Comparison of ENCODE assay signal across 8 cellular contexts in the genomic region with DNA sequence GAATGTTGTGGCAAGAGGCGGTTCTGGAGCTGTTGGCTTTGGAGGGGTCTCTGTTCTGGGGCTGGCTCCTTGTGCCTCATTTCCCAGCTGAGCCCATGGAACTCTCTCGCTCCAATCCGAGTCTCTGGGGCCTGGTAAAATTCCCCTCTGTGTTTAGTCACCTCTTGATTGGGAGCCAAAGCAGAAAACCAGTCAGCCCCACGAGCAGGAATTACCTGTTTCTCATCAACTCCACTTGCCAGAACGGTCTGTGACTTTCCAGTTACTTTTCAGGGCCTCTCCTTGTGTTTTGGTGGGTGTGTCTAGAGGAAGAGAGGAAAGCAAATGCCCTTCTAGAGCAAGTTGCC. TPM values are rescaled to one million over a fixed set of nuclear protein-coding genes. Genes with fewer than 3 reads are reported as not detected.
DNase-seq lines count a peak whose midpoint lies in the region; ATAC-seq and TF ChIP-seq lines count a peak whose summit lies in the region.

No MANE protein-coding gene starts in this region.

- H3K4me3 ChIP-seq in Caco-2 (ENCODE audit: low read depth, low read length) (peak overlapping the region; percentile 1; the same call in 1 of the 2 replicates), body of pancreas (no peak overlapping the region), right lobe of liver (no peak overlapping the region), tibial nerve (peak overlapping the region in 3 of 4 donors; percentile 22 to 32 (median 30))

- CTCF ChIA-PET in Caco-2 (lab: Charles Lee) = interaction anchor here (1.9 to 2.2 kb wide), 2 partner anchors 11 to 13 kb away, joined by 9 to 23 read pairs; a partner anchor contains a TSS

- no peak for TF ChIP-seq EP300 in tibial nerve (IDR thresholded peaks at IDR 0.05)

- H3K4me1 Mint-ChIP-seq in Caco-2 (ENCODE audit: low read depth, unreplicated experiment) = peaks cover 21% of the 10 kb centered on the region

- peak overlapping the region; percentile 92 for H3K27ac ChIP-seq in KOPT-K1 (ENCODE audit: low read depth, low read length, poor library complexity, severe bottlenecking)
- peak overlapping the region; percentile 94 to 99 (median 98) for H3K27ac ChIP-seq in body of pancreas
- H3K27ac ChIP-seq in right lobe of liver = peak overlapping the region; percentile 68 to 87 (median 72)
- H3K27ac ChIP-seq in tibial nerve = peak overlapping the region; percentile 84 to 97 (median 94)

- peak overlapping the region; percentile 96 for H3K27ac Mint-ChIP-seq in Caco-2 (ENCODE audit: unreplicated experiment)

- H3K36me3 ChIP-seq in Caco-2 (ENCODE audit: control insufficient read depth, insufficient read depth, low read length) = no peaks in the 10 kb centered on the region
- H3K36me3 ChIP-seq in KOPT-K1 (ENCODE audit: insufficient read depth, low read length) = no peaks in the 10 kb centered on the region
- no peaks in the 10 kb centered on the region for H3K36me3 ChIP-seq in body of pancreas (replicated peaks in 1 of 2; ENCODE audit: insufficient read depth in 1 of 2, low read depth in 2 of 2)
- no peaks in the 10 kb centered on the region for H3K36me3 ChIP-seq in right lobe of liver
- no peaks in the 10 kb centered on the region for H3K36me3 ChIP-seq in tibial nerve

- H3K36me3 Mint-ChIP-seq in Caco-2 (ENCODE audit: insufficient read depth, unreplicated experiment) = peaks cover 14% of the 10 kb centered on the region

- peak overlapping the region; percentile 72 for H3K4me3 Mint-ChIP-seq in Caco-2 (ENCODE audit: unreplicated experiment)

- DNase-seq in Caco-2 = no peak
- DNase-seq in body of pancreas = peak; percentile 79 to 92 (median 86)
- DNase-seq in right lobe of liver = no peak
- DNase-seq in tibial nerve (ENCODE audit: low spot score in 2 of 2) = no peak
- DNase-seq in NAMALWA (ENCODE audit: low spot score) = no peak

- BruUV-seq in Caco-2 (replicated peaks; lab: Mats Ljungman, UMichigan) = TSS peak; percentile 90

- TF ChIP-seq POLR2A in body of pancreas (IDR thresholded peaks at IDR 0.05) (no peak), right lobe of liver (IDR thresholded peaks at IDR 0.05) (no peak), tibial nerve (IDR thresholded peaks at IDR 0.05) (no peak)

- intact Hi-C loops in Caco-2 (cut with micrococcal nuclease; ENCODE audit: unreplicated experiment) = no loop called here
- intact Hi-C loops in body of pancreas (cut with DNase I) = no loop called here
- intact Hi-C loops in right lobe of liver (cut with DNase I) = no loop called here

- H3K4me1 ChIP-seq in Caco-2 = peaks cover 14% of the 10 kb centered on the region
- H3K4me1 ChIP-seq in body of pancreas = peaks cover 24% of the 10 kb centered on the region
- no peaks in the 10 kb centered on the region for H3K4me1 ChIP-seq in right lobe of liver
- peaks cover 0 to 31% (median 14%) of the 10 kb centered on the region in 4 donors for H3K4me1 ChIP-seq in tibial nerve

- H3K9me3 ChIP-seq in Caco-2 (no peaks in the 10 kb centered on the region), KOPT-K1 (ENCODE audit: insufficient read depth, low read length, poor library complexity, severe bottlenecking) (no peaks in the 10 kb centered on the region), body of pancreas (no peaks in the 10 kb centered on the region), right lobe of liver (no peaks in the 10 kb centered on the region), tibial nerve (no peaks in the 10 kb centered on the region)

- no peaks in the 10 kb centered on the region for H3K27me3 ChIP-seq in Caco-2 (replicated peaks; ENCODE audit: control insufficient read depth, insufficient read depth, low read length)
- H3K27me3 ChIP-seq in body of pancreas = no peaks in the 10 kb centered on the region
- no peaks in the 10 kb centered on the region for H3K27me3 ChIP-seq in right lobe of liver
- H3K27me3 ChIP-seq in tibial nerve = no peaks in the 10 kb centered on the region

- H3K9me3 Mint-ChIP-seq in Caco-2 (ENCODE audit: unreplicated experiment) = no peaks in the 10 kb centered on the region

- POLR2A ChIA-PET in Caco-2 (lab: Charles Lee) = interaction anchor here (1.5 to 2.0 kb wide), 3 partner anchors 11 to 63 kb away, joined by 4 to 16 read pairs (median 11); a partner anchor contains a TSS

- peak; percentile 81 for ATAC-seq in body of pancreas
- peak in 1 of 4 donors; percentile 13 for ATAC-seq in right lobe of liver
- ATAC-seq in HG03159 (IDR thresholded peaks at IDR 0.05; ENCODE audit: unreplicated experiment) = no peak
- ATAC-seq in GM18909 (IDR thresholded peaks at IDR 0.05; ENCODE audit: poor library complexity, unreplicated experiment) = no peak

- TF ChIP-seq CTCF in Caco-2 (IDR thresholded peaks at IDR 0.05; ENCODE audit: insufficient read depth in 1 of 2, low read depth in 1 of 2, low read length in 1 of 2, severe bottlenecking in 1 of 2, unreplicated experiment in 1 of 2) (no peak), body of pancreas (IDR thresholded peaks at IDR 0.05) (no peak), right lobe of liver (IDR thresholded peaks at IDR 0.05) (peak in 1 of 4 donors; percentile 24), tibial nerve (IDR thresholded peaks at IDR 0.05) (no peak)

- peaks cover under 1% of the 10 kb centered on the region for H3K27me3 Mint-ChIP-seq in Caco-2 (ENCODE audit: insufficient read depth, unreplicated experiment)

- WGBS in body of pancreas, 2 donors = 17 to 18% methylated on average over 5 of the region's 5 CpGs
- WGBS in right lobe of liver (ENCODE audit: insufficient coverage, low coverage, low lambda C conversion rate, missing lambda C conversion rate) = 47% methylated on average over 3 of the region's 5 CpGs
- WGBS in tibial nerve, 2 donors = 8% methylated on average over 5 of the region's 5 CpGs

RNA-seq across cellular contexts. Expression of a gene that starts 10.8 kb away (rescaled TPM):
- total RNA-seq in Caco-2 (2022) = 364 and 408 TPM in 2 replicates
- total RNA-seq in body of pancreas = 100 to 1,000 TPM in 1 of 2 donors, 10 to 100 TPM in 1; 76.1 to 101 TPM
- 10 to 100 TPM; 11.0 to 68.5 (median 25.3) TPM for total RNA-seq in right lobe of liver
- 100 to 1,000 TPM in 3 of 4 donors, 10 to 100 TPM in 1; 85.0 to 267 (median 145) TPM for total RNA-seq in tibial nerve

RNA-seq across cellular contexts. Expression of a gene that starts 41.3 kb away (rescaled TPM):
- total RNA-seq in Caco-2 (2022) = not detected in 2 replicates
- not detected for total RNA-seq in body of pancreas
- total RNA-seq in right lobe of liver = not detected
- total RNA-seq in tibial nerve = not detected

RNA-seq across cellular contexts. Expression of a gene that starts 53.9 kb away (rescaled TPM):
- 2,143 and 2,154 TPM in 2 replicates for total RNA-seq in Caco-2 (2022)
- 100 to 1,000 TPM in 1 of 2 donors, 10 to 100 TPM in 1; 40.7 to 105 TPM for total RNA-seq in body of pancreas
- total RNA-seq in right lobe of liver = 100 to 1,000 TPM in 1 of 6 experiments, 10 to 100 TPM in 5; 48.5 to 192 (median 61.7) TPM
- 100 to 1,000 TPM; 108 to 230 (median 192) TPM for total RNA-seq in tibial nerve

Comparison
In these comparisons a context has a peak if more than half of its experiments do, and no peak if none do; other contexts are left out.
1. DNase-seq: peak in body of pancreas (4 of 4); none in Caco-2 (0 of 2), right lobe of liver (0 of 3), tibial nerve (0 of 2) and NAMALWA (single experiment).
2. H3K4me3 ChIP-seq: peak in Caco-2 (single experiment) and tibial nerve (3 of 4); none in body of pancreas (0 of 2) and right lobe of liver (0 of 3).
3. Peak in every context shown above with its lines, with median percentiles within 50 percentile points of each other: H3K27ac ChIP-seq.